1 cellular context compared by ENCODE assay signal in genomic region chr4:139083533-139084424, GRCh38.
TF ChIP-seq lines count a peak whose summit lies in the region.

No MANE protein-coding gene starts in this region.

TF ChIP-seq in K562, 482 proteins besides CTCF, POLR2A, EP300 and RAD21 (continued from another document and continues in another):
- TF ChIP-seq CHD7 (IDR thresholded peaks at IDR 0.05; ENCODE audit: low read depth, low read length): no peak
- no peak for TF ChIP-seq RBM17 (IDR thresholded peaks at IDR 0.05; ENCODE audit: borderline replicate concordance, low read depth, low read length)
- 0 out of 2 replicates have a peak, but pooled peaks have one; percentile 15 for TF ChIP-seq MYNN (IDR thresholded peaks at IDR 0.05)
- TF ChIP-seq MYNN (CRISPR knock-in tag; IDR thresholded peaks at IDR 0.05): no peak
- peak; percentile 70 for TF ChIP-seq ZBTB33 (CRISPR knock-in tag; IDR thresholded peaks at IDR 0.05)
- TF ChIP-seq ESRRA (IDR thresholded peaks at IDR 0.05; ENCODE audit: borderline replicate concordance, low read depth): no peak
- no peak for TF ChIP-seq ZNF324 (CRISPR knock-in tag; IDR thresholded peaks at IDR 0.05)
- no peak for TF ChIP-seq GATAD2A (IDR thresholded peaks at IDR 0.05)
- TF ChIP-seq POLR2B (IDR thresholded peaks at IDR 0.05; ENCODE audit: low read depth, partially characterized antibody): peak; percentile 57
- TF ChIP-seq FOXK1 (CRISPR knock-in tag; IDR thresholded peaks at IDR 0.05; ENCODE audit: borderline replicate concordance): peak; percentile 87; the same call in 1 of the 2 replicates
- no peak for TF ChIP-seq TSC22D4 (tag; IDR thresholded peaks at IDR 0.05)
- peak; percentile 55 for TF ChIP-seq SAP30 (IDR thresholded peaks at IDR 0.05; ENCODE audit: borderline replicate concordance, insufficient read depth, low read depth, low read length, poor library complexity, severe bottlenecking)
- TF ChIP-seq ZZZ3 (IDR thresholded peaks at IDR 0.05): no peak
- no peak for TF ChIP-seq TFAM (CRISPR knock-in tag; conservative IDR thresholded peaks at IDR 0.05)
- TF ChIP-seq FOXM1 (IDR thresholded peaks at IDR 0.05; ENCODE audit: low read depth): no peak
- peak; percentile 45 for TF ChIP-seq FOXM1 (CRISPR knock-in tag; IDR thresholded peaks at IDR 0.05; ENCODE audit: low read depth)
- peak; percentile 69 for TF ChIP-seq MYC (IDR thresholded peaks at IDR 0.05; ENCODE audit: low read depth, low read length)
- 0 out of 2 replicates have a peak, but pooled peaks have one; percentile 48 for TF ChIP-seq MYC (CRISPR knock-in tag; IDR thresholded peaks at IDR 0.05; ENCODE audit: borderline replicate concordance, low read depth)
- TF ChIP-seq HDGF (IDR thresholded peaks at IDR 0.05): 0 out of 2 replicates have a peak, but pooled peaks have one; percentile 22
- TF ChIP-seq ELF2 (CRISPR knock-in tag; IDR thresholded peaks at IDR 0.05): peak; percentile 86
- peak; percentile 69 for TF ChIP-seq PHF20 (IDR thresholded peaks at IDR 0.05; ENCODE audit: partially characterized antibody)
- TF ChIP-seq POLR3G (IDR thresholded peaks at IDR 0.05; ENCODE audit: extremely low read depth, insufficient read length, insufficient replicate concordance): no peak
- peak; percentile 51; the same call in 1 of the 2 replicates for TF ChIP-seq KLF13 (tag; IDR thresholded peaks at IDR 0.05; ENCODE audit: borderline replicate concordance, low read depth)
- peak; percentile 70 for TF ChIP-seq ZFX (CRISPR knock-in tag; IDR thresholded peaks at IDR 0.05)
- TF ChIP-seq KAT2B (IDR thresholded peaks at IDR 0.05; ENCODE audit: low read depth, low read length): no peak
- peak; percentile 75 for TF ChIP-seq TAF9B (IDR thresholded peaks at IDR 0.05; ENCODE audit: partially characterized antibody)
- no peak for TF ChIP-seq TAL1 (IDR thresholded peaks at IDR 0.05)
- peak; percentile 18 for TF ChIP-seq CHD1 (IDR thresholded peaks at IDR 0.05; ENCODE audit: low read length)
- TF ChIP-seq E2F5 (CRISPR knock-in tag; IDR thresholded peaks at IDR 0.05): 0 out of 2 replicates have a peak, but pooled peaks have one; percentile 41
- no peak for TF ChIP-seq SIX5 (IDR thresholded peaks at IDR 0.05; ENCODE audit: borderline replicate concordance in 1 of 2, insufficient read depth in 1 of 2, low read depth in 1 of 2, low read length in 2 of 2)
- TF ChIP-seq HMG20A (CRISPR knock-in tag; conservative IDR thresholded peaks at IDR 0.05): no peak
- TF ChIP-seq ZBTB17 (CRISPR knock-in tag; IDR thresholded peaks at IDR 0.05): no peak
- TF ChIP-seq TCF7L2 (IDR thresholded peaks at IDR 0.05; ENCODE audit: low read depth, low read length): no peak
- peak; percentile 31; the same call in 1 of the 2 replicates for TF ChIP-seq ZNF263 (CRISPR knock-in tag; IDR thresholded peaks at IDR 0.05; ENCODE audit: borderline replicate concordance)
- TF ChIP-seq NKRF (IDR thresholded peaks at IDR 0.05; ENCODE audit: borderline replicate concordance): peak; percentile 93
- TF ChIP-seq ZNF77 (CRISPR knock-in tag; IDR thresholded peaks at IDR 0.05): no peak
- no peak for TF ChIP-seq ARID3B (CRISPR knock-in tag; IDR thresholded peaks at IDR 0.05; ENCODE audit: borderline replicate concordance)
- TF ChIP-seq HNRNPLL (IDR thresholded peaks at IDR 0.05; ENCODE audit: low read depth, low read length, poor library complexity, severe bottlenecking): peak; percentile 64
- no peak for TF ChIP-seq ESRRB (CRISPR knock-in tag; IDR thresholded peaks at IDR 0.05; ENCODE audit: borderline replicate concordance)
- TF ChIP-seq TFAP4 (CRISPR knock-in tag; IDR thresholded peaks at IDR 0.05; ENCODE audit: borderline replicate concordance): peak; percentile 88; the same call in 1 of the 2 replicates
- no peak for TF ChIP-seq ZNF695 (CRISPR knock-in tag; IDR thresholded peaks at IDR 0.05)
- no peak for TF ChIP-seq ZNF121 (CRISPR knock-in tag; conservative IDR thresholded peaks at IDR 0.05)
- no peak for TF ChIP-seq SMARCC2 (IDR thresholded peaks at IDR 0.05; ENCODE audit: low read depth)
- peak; percentile 22 to 85; a peak in 1 of 4 replicates for TF ChIP-seq HDAC1 (IDR thresholded peaks at IDR 0.05)
- TF ChIP-seq KAT7 (CRISPR knock-in tag; IDR thresholded peaks at IDR 0.05; ENCODE audit: borderline replicate concordance): no peak
- peak; percentile 93 for TF ChIP-seq RBM22 (IDR thresholded peaks at IDR 0.05; ENCODE audit: low read depth, low read length, poor library complexity, severe bottlenecking)
- TF ChIP-seq TCF3 (CRISPR knock-in tag; IDR thresholded peaks at IDR 0.05): 0 out of 2 replicates have a peak, but pooled peaks have one; percentile 3
- TF ChIP-seq MITF (IDR thresholded peaks at IDR 0.05): no peak
